Comparison of ENCODE assay signal across 17 cellular contexts in the genomic region with DNA sequence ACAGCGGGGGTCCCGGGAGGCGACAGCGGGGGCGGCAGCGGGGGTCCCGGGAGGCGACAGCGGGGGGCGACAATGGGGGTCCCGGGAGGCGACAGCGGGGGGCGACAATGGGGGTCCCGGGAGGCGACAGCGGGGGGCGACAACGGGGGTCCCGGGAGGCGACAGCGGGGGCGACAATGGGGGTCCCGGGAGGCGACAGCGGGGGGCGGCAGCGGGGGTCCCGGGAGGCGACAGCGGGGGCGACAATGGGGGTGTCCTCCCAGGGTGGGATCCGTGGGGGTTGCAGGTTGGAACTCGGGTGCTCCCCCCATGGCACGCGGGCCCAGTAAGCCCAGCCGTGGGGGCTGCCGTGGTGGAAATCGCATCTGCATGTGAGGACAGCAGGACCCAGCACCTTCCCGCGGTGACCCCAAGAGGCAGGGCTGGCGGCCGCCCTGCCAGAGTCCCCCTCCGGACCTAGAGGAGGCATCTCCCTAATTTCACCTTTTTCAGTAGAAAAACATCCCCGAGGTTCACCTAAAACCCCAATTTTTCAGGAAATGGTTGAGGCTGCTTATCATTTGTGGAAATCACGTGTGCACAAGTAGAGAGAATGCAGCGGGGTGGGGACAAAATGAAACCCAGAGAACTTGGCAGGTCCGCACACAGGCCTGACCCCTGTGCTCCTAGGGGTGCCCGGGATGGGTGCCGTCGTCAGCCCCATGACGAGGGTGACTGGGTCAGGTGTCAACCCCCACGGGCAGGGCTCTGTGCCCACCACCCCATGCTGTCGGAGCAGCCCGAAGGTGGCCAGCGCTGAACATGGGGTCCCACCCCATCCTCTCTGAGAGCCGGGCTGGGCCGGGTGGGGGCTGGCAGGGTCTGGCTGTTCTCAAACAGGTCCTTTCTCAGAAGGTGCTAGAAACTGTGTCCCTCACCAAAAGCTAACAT. TPM values are rescaled to one million over a fixed set of nuclear protein-coding genes. Genes with fewer than 3 reads are reported as not detected.
DNase-seq lines count a peak whose midpoint lies in the region; ATAC-seq lines count a peak whose summit lies in the region.
"Had no signal": no experiment of that assay in that cellular context is flagged by ENCODE, and none has a peak within 500 bp of the region (broad histone marks: within the 10 kb centered on the region; RNA-seq: fewer than 3 reads in every experiment).

No MANE protein-coding gene starts in this region.

- no peaks in the 10 kb centered on the region for H3K27me3 ChIP-seq in CD4-positive, alpha-beta memory T cell (ENCODE audit: insufficient read depth, low read length)
- no peaks in the 10 kb centered on the region for H3K27me3 ChIP-seq in effector memory CD4-positive, alpha-beta T cell (replicated peaks; ENCODE audit: control insufficient read depth, insufficient read depth, low read length, poor library complexity, severe bottlenecking)
- no peaks in the 10 kb centered on the region for H3K27me3 ChIP-seq in neuronal stem cell (ENCODE audit: control insufficient read depth in 3 of 3, insufficient read depth in 3 of 3, low read depth in 1 of 3, low read length in 3 of 3)

- H3K4ac ChIP-seq in neuronal stem cell (ENCODE audit: low read length): no peak overlapping the region

- no peaks in the 10 kb centered on the region for H3K9me3 ChIP-seq in CD4-positive, alpha-beta memory T cell (ENCODE audit: control insufficient read depth in 1 of 2, low read length in 2 of 2)
- H3K9me3 ChIP-seq in effector memory CD4-positive, alpha-beta T cell (ENCODE audit: control insufficient read depth, low read length): no peaks in the 10 kb centered on the region
- peaks cover 2 to 4% of the 10 kb centered on the region in 2 donors for H3K9me3 ChIP-seq in neuronal stem cell (replicated peaks in 1 of 2; ENCODE audit: control insufficient read depth in 2 of 2, insufficient read depth in 1 of 2, low read depth in 1 of 2, low read length in 2 of 2)

- no peaks in the 10 kb centered on the region for H3K36me3 ChIP-seq in CD4-positive, alpha-beta memory T cell (ENCODE audit: insufficient read depth, low read length)
- no peaks in the 10 kb centered on the region for H3K36me3 ChIP-seq in effector memory CD4-positive, alpha-beta T cell (ENCODE audit: control insufficient read depth, insufficient read depth, low read length)
- no peaks in the 10 kb centered on the region for H3K36me3 ChIP-seq in neuronal stem cell (replicated peaks in 1 of 2; ENCODE audit: control insufficient read depth in 2 of 2, insufficient read depth in 2 of 2, low read length in 2 of 2)

- H4K91ac ChIP-seq in neuronal stem cell (ENCODE audit: low read depth, low read length, poor library complexity): no peak overlapping the region

- H3K4me3 Mint-ChIP-seq in activated CD4-positive, alpha-beta T cell treated with anti-CD3 and anti-CD28 coated beads, Interleukin-2, amount 10 ng/mL, durations not matched to agents 24 days and 14 days: peak overlapping the region; percentile 42
- peak overlapping the region; percentile 15 to 85 (median 71) for H3K4me3 Mint-ChIP-seq in CD4-positive, alpha-beta memory T cell
- H3K4me3 Mint-ChIP-seq: activated T-helper 17 cell treated with anti-CD3 and anti-CD28 coated beads, Interleukin-2, amount 50 U/mL, for 72 hours; stimulated activated naive B cell treated with anti-CD40 and anti-IgM and Interleukin-4, amounts not matched to agents 10 μg/mL and 1 μg/mL and 100 μg/mL, for 72 hours had no signal

- peaks cover 7% of the 10 kb centered on the region for H3K79me1 ChIP-seq in neuronal stem cell (ENCODE audit: low read depth, low read length)

- no CpG with 5 or more reads among the region's 58 CpGs for WGBS in neuronal stem cell (ENCODE audit: extremely low coverage in 2 of 2, insufficient read length in 2 of 2, insufficient replicate concordance in 1 of 2), 2 donors

- no peak overlapping the region for H3K27ac ChIP-seq in CD4-positive, alpha-beta memory T cell (ENCODE audit: low read depth, low read length)
- H3K27ac ChIP-seq in effector memory CD4-positive, alpha-beta T cell (ENCODE audit: insufficient read depth, low read length, poor library complexity, severe bottlenecking): no peak overlapping the region
- no peak overlapping the region for H3K27ac ChIP-seq in neuronal stem cell (replicated peaks; ENCODE audit: low read length)

- H3K27ac Mint-ChIP-seq in activated CD4-positive, alpha-beta T cell treated with anti-CD3 and anti-CD28 coated beads, Interleukin-2, amount 10 ng/mL, durations not matched to agents 24 days and 14 days: no peak overlapping the region
- peak overlapping the region in 6 of 7 donors; percentile 18 to 89 (median 49) for H3K27ac Mint-ChIP-seq in CD4-positive, alpha-beta memory T cell
- H3K27ac Mint-ChIP-seq: activated T-helper 17 cell treated with anti-CD3 and anti-CD28 coated beads, Interleukin-2, amount 50 U/mL, for 72 hours; stimulated activated naive B cell treated with anti-CD40 and anti-IgM and Interleukin-4, amounts not matched to agents 10 μg/mL and 1 μg/mL and 100 μg/mL, for 72 hours had no signal

- peaks cover 36% of the 10 kb centered on the region for H3K4me1 ChIP-seq in CD4-positive, alpha-beta memory T cell (ENCODE audit: insufficient read depth, low read length)
- peaks cover 39% of the 10 kb centered on the region for H3K4me1 ChIP-seq in effector memory CD4-positive, alpha-beta T cell (ENCODE audit: control insufficient read depth, insufficient read depth, low read length, poor library complexity, severe bottlenecking)
- H3K4me1 ChIP-seq in neuronal stem cell (ENCODE audit: control insufficient read depth in 2 of 2, insufficient read depth in 1 of 2, low read depth in 1 of 2, low read length in 2 of 2): peaks cover 10 to 21% of the 10 kb centered on the region in 2 donors

- no peak overlapping the region for H2BK5ac ChIP-seq in neuronal stem cell (ENCODE audit: low read length)

- POLR2A ChIA-PET in CD4-positive, alpha-beta memory T cell (lab: Charles Lee; ENCODE audit: partially characterized antibody): interaction anchor here (1.4 kb wide), 1 partner anchor 11 kb away, joined by 4 read pairs; the partner anchor contains the start of gene METRNL

- H2AFZ ChIP-seq in neuronal stem cell (ENCODE audit: low read length): no peak overlapping the region

- H3K18ac ChIP-seq in neuronal stem cell (ENCODE audit: low read length): peak overlapping the region; percentile 97

- no peaks in the 10 kb centered on the region for H3K27me3 Mint-ChIP-seq in activated CD4-positive, alpha-beta T cell treated with anti-CD3 and anti-CD28 coated beads, Interleukin-2, amount 10 ng/mL, durations not matched to agents 24 days and 14 days
- no peaks in the 10 kb centered on the region for H3K27me3 Mint-ChIP-seq in CD4-positive, alpha-beta memory T cell
- H3K27me3 Mint-ChIP-seq: activated T-helper 17 cell treated with anti-CD3 and anti-CD28 coated beads, Interleukin-2, amount 50 U/mL, for 72 hours had no signal

- no peaks in the 10 kb centered on the region for H3K9me3 Mint-ChIP-seq in activated CD4-positive, alpha-beta T cell treated with anti-CD3 and anti-CD28 coated beads, Interleukin-2, amount 10 ng/mL, durations not matched to agents 24 days and 14 days
- H3K9me3 Mint-ChIP-seq in CD4-positive, alpha-beta memory T cell: no peaks in the 10 kb centered on the region
- H3K9me3 Mint-ChIP-seq: activated T-helper 17 cell treated with anti-CD3 and anti-CD28 coated beads, Interleukin-2, amount 50 U/mL, for 72 hours; stimulated activated naive B cell treated with anti-CD40 and anti-IgM and Interleukin-4, amounts not matched to agents 10 μg/mL and 1 μg/mL and 100 μg/mL, for 72 hours had no signal

- no peak overlapping the region for H4K8ac ChIP-seq in neuronal stem cell (ENCODE audit: low read depth, low read length)

- intact Hi-C loops in activated CD4-positive, alpha-beta T cell treated with anti-CD3 and anti-CD28 coated beads, Interleukin-2, amount 10 ng/mL, durations not matched to agents 24 days and 14 days (cut with micrococcal nuclease): no loop called here
- intact Hi-C loops in CD4-positive, alpha-beta memory T cell (cut with micrococcal nuclease): no loop called here

- H3K4me2 ChIP-seq in neuronal stem cell (ENCODE audit: insufficient read depth, low read length, poor library complexity, severe bottlenecking): no peak overlapping the region

- H3K36me3 Mint-ChIP-seq in activated CD4-positive, alpha-beta T cell treated with anti-CD3 and anti-CD28 coated beads, Interleukin-2, amount 10 ng/mL, durations not matched to agents 24 days and 14 days (ENCODE audit: low read depth): no peaks in the 10 kb centered on the region
- H3K36me3 Mint-ChIP-seq in CD4-positive, alpha-beta memory T cell: no peaks in the 10 kb centered on the region
- H3K36me3 Mint-ChIP-seq: stimulated activated naive B cell treated with anti-CD40 and anti-IgM and Interleukin-4, amounts not matched to agents 10 μg/mL and 1 μg/mL and 100 μg/mL, for 72 hours had no signal

- peaks cover 24% of the 10 kb centered on the region for H3K4me1 Mint-ChIP-seq in activated CD4-positive, alpha-beta T cell treated with anti-CD3 and anti-CD28 coated beads, Interleukin-2, amount 10 ng/mL, durations not matched to agents 24 days and 14 days
- peaks cover 20 to 37% (median 28%) of the 10 kb centered on the region in 4 donors for H3K4me1 Mint-ChIP-seq in CD4-positive, alpha-beta memory T cell

- peak overlapping the region; percentile 92 for H2AK5ac ChIP-seq in neuronal stem cell (ENCODE audit: low read depth, low read length)

- no peak overlapping the region for H2BK120ac ChIP-seq in neuronal stem cell (ENCODE audit: low read depth, low read length)

- H3K9ac ChIP-seq in neuronal stem cell (ENCODE audit: low read depth, low read length, poor library complexity): no peak overlapping the region

- DNase-seq in activated CD4-positive, alpha-beta T cell treated with anti-CD3 and anti-CD28 coated beads, Interleukin-2, amount 10 ng/mL, durations not matched to agents 24 days and 14 days: peak; percentile 74
- no peak for DNase-seq in activated CD4-positive, alpha-beta T cell treated with anti-CD3 and anti-CD28 coated beads for 4 hours
- peak in 3 of 5 donors; percentile 22 to 34 (median 22) for DNase-seq in CD4-positive, alpha-beta memory T cell
- DNase-seq in effector memory CD4-positive, alpha-beta T cell: no peak
- DNase-seq in neuronal stem cell (ENCODE audit: low spot score) (no peak), NCI-H1436 (lab: John Stamatoyannopoulos, UW) (no peak)
- no peak for DNase-seq in stimulated activated naive CD4-positive, alpha-beta T cell treated with Interleukin-2 at 50 U/mL for 16 hours (lab: John Stamatoyannopoulos, UW)
- DNase-seq: 8988T; activated CD4-positive, alpha-beta T cell treated with anti-CD3 and anti-CD28 coated beads, Interleukin-2, amount 50 U/mL, for 48 hours; C1 segment of cervical spinal cord; foreskin fibroblast; NCI-H748 treated with DMSO at 0.1 percent for 48 hours; PC-3; stimulated activated naive B cell treated with anti-CD40 and anti-IgM and Interleukin-4, amounts not matched to agents 10 μg/mL and 1 μg/mL and 100 μg/mL, for 72 hours; trophoblast cell had no signal

- peak overlapping the region in 1 of 2 donors; percentile 35 for H3K4me3 ChIP-seq in CD4-positive, alpha-beta memory T cell (ENCODE audit: low read length in 2 of 2)
- H3K4me3 ChIP-seq in effector memory CD4-positive, alpha-beta T cell (ENCODE audit: insufficient read depth, low read depth, low read length, poor library complexity, severe bottlenecking): peak overlapping the region; percentile 45
- no peak overlapping the region for H3K4me3 ChIP-seq in neuronal stem cell (ENCODE audit: low read length in 2 of 2)

- CTCF ChIA-PET in CD4-positive, alpha-beta memory T cell (lab: Charles Lee; ENCODE audit: partially characterized antibody): no interaction called here

- H3K14ac ChIP-seq in neuronal stem cell (ENCODE audit: low read length): no peak overlapping the region

- H2BK12ac ChIP-seq in neuronal stem cell (ENCODE audit: low read length): peak overlapping the region; percentile 24

- no peak for ATAC-seq in HG03175 (IDR thresholded peaks at IDR 0.05; ENCODE audit: unreplicated experiment)
- ATAC-seq: activated T-helper 17 cell treated with anti-CD3 and anti-CD28 coated beads, Interleukin-2, amount 50 U/mL, for 72 hours; stimulated activated naive B cell treated with anti-CD40 and anti-IgM and Interleukin-4, amounts not matched to agents 10 μg/mL and 1 μg/mL and 100 μg/mL, for 72 hours had no signal

- peak overlapping the region; percentile 98 for H2BK15ac ChIP-seq in neuronal stem cell (ENCODE audit: low read length)

- H3K23ac ChIP-seq in neuronal stem cell (ENCODE audit: low read depth, low read length, poor library complexity): peak overlapping the region; percentile 60

RNA-seq across cellular contexts. Expression of gene METRNL, which starts 10.5 kb away (rescaled TPM):
- 19.6 and 22.3 TPM in 2 replicates for total RNA-seq in activated CD4-positive, alpha-beta T cell treated with anti-CD3 and anti-CD28 coated beads, Interleukin-2, amount 10 ng/mL, durations not matched to agents 24 days and 14 days
- 1 to 10 TPM; 6.2 to 6.5 TPM for total RNA-seq in CD4-positive, alpha-beta memory T cell
- 1 to 10 TPM in 1 of 2 donors, under 1 TPM in 1; 0.67 to 1.8 TPM for polyA plus RNA-seq in CD4-positive, alpha-beta memory T cell
- 12.8 TPM for polyA plus RNA-seq in neuronal stem cell (2013, experiment 1 of 2)
- 14.7 TPM for polyA plus RNA-seq in neuronal stem cell (2013, experiment 2 of 2)

Comparison
In these comparisons a context has a peak if more than half of its experiments do, and no peak if none do; other contexts are left out.
1. DNase-seq: peak in activated CD4-positive, alpha-beta T cell treated with anti-CD3 and anti-CD28 coated beads, Interleukin-2, amount 10 ng/mL, durations not matched to agents 24 days and 14 days (single experiment) and CD4-positive, alpha-beta memory T cell (3 of 5); none in activated CD4-positive, alpha-beta T cell treated with anti-CD3 and anti-CD28 coated beads for 4 hours (0 of 2), effector memory CD4-positive, alpha-beta T cell (0 of 3), neuronal stem cell (single experiment), stimulated activated naive CD4-positive, alpha-beta T cell treated with Interleukin-2 at 50 U/mL for 16 hours (single experiment) and NCI-H1436 (single experiment).